In the genomic region with DNA sequence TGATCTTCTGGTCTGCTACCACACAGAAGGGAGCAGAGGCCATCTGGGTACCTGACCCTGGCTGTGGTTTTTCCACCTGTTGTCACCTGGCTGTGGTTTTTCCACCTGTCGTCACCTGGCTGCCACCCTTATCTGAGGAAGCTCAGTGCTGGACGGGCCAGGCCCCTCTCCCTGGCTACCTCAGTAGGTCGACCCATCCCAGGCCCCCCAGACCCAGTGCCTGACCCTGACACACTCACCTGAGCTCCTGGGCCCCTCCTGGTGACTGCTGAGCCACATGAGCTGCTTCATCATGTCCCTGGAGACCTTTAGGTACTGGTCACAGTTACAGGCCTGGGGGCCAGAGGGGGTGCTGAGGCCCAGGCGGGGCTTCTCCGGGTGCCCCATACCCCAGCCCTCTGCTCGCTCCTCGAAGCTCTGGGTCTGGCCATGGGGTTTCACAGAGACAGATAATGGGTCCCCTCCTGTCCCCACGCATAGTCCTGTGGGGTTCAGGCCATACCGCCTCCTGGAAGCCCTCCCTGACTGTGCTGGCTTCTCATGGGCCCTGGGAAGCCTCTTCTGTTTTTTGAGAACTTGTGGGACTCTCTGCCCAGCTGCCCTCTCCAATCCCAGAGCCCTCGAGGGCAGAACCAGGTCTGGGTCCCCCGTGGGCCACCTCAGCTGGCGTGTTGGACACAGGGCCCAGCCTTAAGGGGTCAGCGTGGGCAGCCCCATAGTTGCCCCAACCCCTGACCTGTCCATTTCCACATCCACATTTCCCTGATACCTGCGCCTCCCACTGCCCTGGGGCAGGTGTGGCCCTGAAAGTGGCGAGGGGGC, we compare ENCODE assay signal across 23 cellular contexts. TPM values are rescaled to one million over a fixed set of nuclear protein-coding genes. Genes with fewer than 3 reads are reported as not detected.
DNase-seq lines count a peak whose midpoint lies in the region; ATAC-seq, FAIRE-seq and TF ChIP-seq lines count a peak whose summit lies in the region.
"Had no signal": no experiment of that assay in that cellular context is flagged by ENCODE, and none has a peak within 500 bp of the region (broad histone marks: within the 10 kb centered on the region; RNA-seq: fewer than 3 reads in every experiment).

No MANE protein-coding gene starts in this region.

- peak overlapping the region; percentile 99 to 100 (median 100) for H3K27ac ChIP-seq in body of pancreas
- H3K27ac ChIP-seq: KMS-11, right lobe of liver, SK-N-MC had no signal

- CTCF ChIA-PET in GM10248 (lab: Yijun Ruan, JAX): interaction anchor here (0.6 kb wide), 1 partner anchor 11 kb away, joined by 3 read pairs; no protein-coding TSS in a partner anchor

- POLR2A ChIA-PET in GM10248 (lab: Yijun Ruan, JAX): no interaction called here

- no peaks in the 10 kb centered on the region for H3K27me3 ChIP-seq in body of pancreas
- H3K27me3 ChIP-seq: right lobe of liver had no signal

- H3K4me3 ChIP-seq in body of pancreas (no peak overlapping the region), mucosa of descending colon (no peak overlapping the region)
- H3K4me3 ChIP-seq: right lobe of liver, SK-N-MC, tibial nerve had no signal

- DNase-seq in AG08396 (ENCODE audit: low spot score) (peak; percentile 5), D721Med (ENCODE audit: insufficient read length, low spot score) (peak; percentile 24), body of pancreas (peak in 3 of 4 donors; percentile 14 to 33 (median 22)), mucosa of descending colon (peak in 2 of 3 donors; percentile 35 to 48), NCI-H1694 treated with DMSO at 0.1 percent for 48 hours (lab: John Stamatoyannopoulos, UW) (no peak), midbrain (lab: John Stamatoyannopoulos, UW) (no peak), GM10248 (ENCODE audit: extremely low spot score) (no peak)
- DNase-seq: activated CD4-positive, alpha-beta T cell treated with anti-CD3 and anti-CD28 coated beads for 48 hours; CD4-positive, alpha-beta T cell; NCI-H1436 treated with DMSO at 0.1 percent for 48 hours; nephron progenitor cell; stimulated activated naive CD8-positive, alpha-beta T cell treated with anti-CD3 and anti-CD28 coated beads, Interleukin-15, Interleukin-2, amounts not matched to agents 100 U/mL and 50 U/mL, for 24 hours; T-helper 2 cell had no signal

- TF ChIP-seq CTCF in D721Med (IDR thresholded peaks at IDR 0.05; ENCODE audit: insufficient read depth, missing control alignments): no peak
- no peak for TF ChIP-seq CTCF in body of pancreas (IDR thresholded peaks at IDR 0.05)
- no peak for TF ChIP-seq CTCF in mucosa of descending colon (IDR thresholded peaks at IDR 0.05)
- TF ChIP-seq CTCF in GM10248 (IDR thresholded peaks at IDR 0.05; ENCODE audit: control extremely low read depth, extremely low read depth, low read depth, missing control alignments): no peak

- WGBS in body of pancreas, 2 donors: 68 to 77% methylated on average over 6 to 15 of the region's 15 CpGs

- H3K4me1 ChIP-seq in body of pancreas: peaks cover 95% of the 10 kb centered on the region
- peaks cover 58% of the 10 kb centered on the region for H3K4me1 ChIP-seq in mucosa of descending colon (ENCODE audit: low read depth)

- no peaks in the 10 kb centered on the region for H3K36me3 ChIP-seq in body of pancreas (replicated peaks in 1 of 2; ENCODE audit: insufficient read depth in 1 of 2, low read depth in 2 of 2)
- no peaks in the 10 kb centered on the region for H3K36me3 ChIP-seq in mucosa of descending colon (ENCODE audit: low read depth)
- H3K36me3 ChIP-seq: right lobe of liver, tibial nerve had no signal

- ATAC-seq in body of pancreas: no peak
- no peak for ATAC-seq in mucosa of descending colon
- ATAC-seq in GM21825 (IDR thresholded peaks at IDR 0.05; ENCODE audit: unreplicated experiment): no peak
- ATAC-seq: right lobe of liver; stimulated activated naive CD8-positive, alpha-beta T cell treated with anti-CD3 and anti-CD28 coated beads, Interleukin-15, Interleukin-2, amounts not matched to agents 100 U/mL and 50 U/mL, for 24 hours had no signal

- no peak for FAIRE-seq in D721Med (lab: Jason Lieb, UNC)
- FAIRE-seq: endothelial cell of umbilical vein, G401.6 had no signal

- intact Hi-C loops in body of pancreas (cut with DNase I): loop anchor here (10.0 kb wide), 1 partner anchor 105 kb away; no protein-coding TSS in a partner anchor
- intact Hi-C loops in mucosa of descending colon (cut with DNase I, micrococcal nuclease): no loop called here

- no peak for TF ChIP-seq POLR2A in body of pancreas (IDR thresholded peaks at IDR 0.05)

- H3K9me3 ChIP-seq in body of pancreas: no peaks in the 10 kb centered on the region
- H3K9me3 ChIP-seq in mucosa of descending colon: no peaks in the 10 kb centered on the region
- H3K9me3 ChIP-seq: right lobe of liver, tibial nerve had no signal

RNA-seq across cellular contexts. Expression of a gene that starts 7.5 kb away (rescaled TPM):
- total RNA-seq in body of pancreas (10 to 100 TPM; 18.4 to 24.4 TPM), mucosa of descending colon (100 to 1,000 TPM in 2 of 3 donors, 10 to 100 TPM in 1; 61.4 to 171 (median 146) TPM)

RNA-seq across cellular contexts. Expression of a gene that starts 32.1 kb away (rescaled TPM):
- total RNA-seq in body of pancreas (10 to 100 TPM in 1 of 2 donors, 1 to 10 TPM in 1; 9.9 to 12.2 TPM), mucosa of descending colon (10 to 100 TPM; 23.3 to 48.6 (median 45.3) TPM)

RNA-seq across cellular contexts. Expression of a gene that starts 54.5 kb away (rescaled TPM):
- total RNA-seq in body of pancreas (10 to 100 TPM; 31.3 to 34.2 TPM), mucosa of descending colon (10 to 100 TPM; 52.9 to 66.2 (median 60.5) TPM)

RNA-seq across cellular contexts. Expression of a gene that starts 58.5 kb away (rescaled TPM):
- not detected for total RNA-seq in body of pancreas
- total RNA-seq in mucosa of descending colon: not detected
- total RNA-seq: CD4-positive, alpha-beta T cell; endothelial cell of umbilical vein; H4; mesenteric fat pad; posterior vena cava; right lobe of liver; tibial nerve had no signal

Comparison
In these comparisons a context has a peak if more than half of its experiments do, and no peak if none do; other contexts are left out.
1. DNase-seq: peak in AG08396 (single experiment), D721Med (single experiment), body of pancreas (3 of 4) and mucosa of descending colon (2 of 3); none in NCI-H1694 treated with DMSO at 0.1 percent for 48 hours (single experiment), midbrain (single experiment) and GM10248 (single experiment).